ENCODE assay signal across 8 cellular contexts in the genomic region with DNA sequence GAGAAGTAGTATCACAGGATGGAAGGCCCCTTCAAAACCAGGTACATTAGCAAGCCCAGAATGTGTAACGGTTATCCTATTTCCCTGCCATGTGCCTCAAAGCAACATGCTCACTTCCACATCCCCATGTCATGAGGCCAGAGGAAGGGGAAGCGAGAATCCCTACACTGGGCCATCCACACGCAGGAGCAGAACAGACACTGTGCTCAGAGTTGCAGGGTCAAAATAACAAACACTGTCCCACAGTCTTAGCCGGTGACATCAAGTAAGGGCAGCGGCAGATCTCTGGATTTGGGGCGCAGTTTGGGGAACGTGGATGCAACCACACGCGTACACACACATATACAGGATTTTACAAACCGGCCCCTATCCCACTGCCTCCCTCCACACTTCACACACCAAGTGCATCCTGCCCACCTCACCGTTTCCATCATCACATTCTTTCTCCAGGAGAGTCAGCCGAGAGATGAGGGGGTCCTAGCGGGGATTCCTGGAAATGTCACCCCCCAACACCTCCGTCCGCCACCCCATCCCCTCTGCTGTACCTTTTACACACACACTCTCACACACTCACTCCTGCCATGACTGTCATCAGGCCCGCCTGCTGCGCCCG. TPM values are rescaled to one million over a fixed set of nuclear protein-coding genes. Genes with fewer than 3 reads are reported as not detected.
A peak's percentile ranks its signal among the peaks of the same experiment; 100 is the strongest.
DNase-seq lines count a peak whose midpoint lies in the region; ATAC-seq and TF ChIP-seq lines count a peak whose summit lies in the region.

No MANE protein-coding gene starts in this region.

- H3K4me3 ChIP-seq in psoas muscle, result peak overlapping the region; percentile 78

- WGBS in psoas muscle, 3 donors, result 35 to 41% (median 40%) methylated on average over 18 of the region's 18 CpGs

- peak overlapping the region; percentile 52 for H3K27ac Mint-ChIP-seq in HFFc6
- no peak overlapping the region for H3K27ac Mint-ChIP-seq in activated CD8-positive, alpha-beta T cell treated with anti-CD3 and anti-CD28 coated beads, Interleukin-2, amount 10 ng/mL, durations not matched to agents 7 days and 5 days

- CTCF ChIA-PET in activated CD8-positive, alpha-beta T cell treated with anti-CD3 and anti-CD28 coated beads, Interleukin-2, amount 10 ng/mL, durations not matched to agents 7 days and 5 days (lab: Charles Lee), result interaction anchor here (1.0 to 2.5 kb wide), 4 partner anchors 164 to 247 kb away, joined by 4 to 10 read pairs (median 8); no protein-coding TSS in a partner anchor

- no peaks in the 10 kb centered on the region for H3K27me3 Mint-ChIP-seq in HFFc6 (ENCODE audit: insufficient read depth)
- peaks cover 29% of the 10 kb centered on the region for H3K27me3 Mint-ChIP-seq in activated CD8-positive, alpha-beta T cell treated with anti-CD3 and anti-CD28 coated beads, Interleukin-2, amount 10 ng/mL, durations not matched to agents 7 days and 5 days (ENCODE audit: low read depth)

- H3K4me1 Mint-ChIP-seq in HFFc6 (ENCODE audit: low read depth), result peaks cover 47% of the 10 kb centered on the region
- H3K4me1 Mint-ChIP-seq in activated CD8-positive, alpha-beta T cell treated with anti-CD3 and anti-CD28 coated beads, Interleukin-2, amount 10 ng/mL, durations not matched to agents 7 days and 5 days (ENCODE audit: low read depth), result peaks cover 15% of the 10 kb centered on the region

- DNase-seq in HFFc6 (no peak), left ventricle myocardium superior (no peak), psoas muscle (no peak), NCI-H2171 (lab: John Stamatoyannopoulos, UW) (no peak), HUDEP-2 (lab: John Stamatoyannopoulos, UW; ENCODE audit: unreplicated experiment in 76 of 76) (no peak), AG08396 (ENCODE audit: low spot score) (no peak)
- no peak for DNase-seq in activated CD8-positive, alpha-beta T cell treated with anti-CD3 and anti-CD28 coated beads, Interleukin-2, amount 10 ng/mL, durations not matched to agents 7 days and 5 days

- ATAC-seq in activated CD8-positive, alpha-beta T cell treated with anti-CD3 and anti-CD28 coated beads, Interleukin-2, amount 10 ng/mL, durations not matched to agents 7 days and 5 days, result no peak
- ATAC-seq in left ventricle myocardium superior (peak; percentile 26), psoas muscle (no peak), HG03159 (IDR thresholded peaks at IDR 0.05; ENCODE audit: unreplicated experiment) (no peak)

- TF ChIP-seq CTCF in HFFc6 (IDR thresholded peaks at IDR 0.05) (no peak), psoas muscle (IDR thresholded peaks at IDR 0.05) (no peak)

- H3K9me3 Mint-ChIP-seq in HFFc6, result no peaks in the 10 kb centered on the region
- no peaks in the 10 kb centered on the region for H3K9me3 Mint-ChIP-seq in activated CD8-positive, alpha-beta T cell treated with anti-CD3 and anti-CD28 coated beads, Interleukin-2, amount 10 ng/mL, durations not matched to agents 7 days and 5 days (ENCODE audit: insufficient read depth)

- H3K36me3 ChIP-seq in psoas muscle (ENCODE audit: insufficient read depth in 1 of 2, low read depth in 1 of 2), result no peaks in the 10 kb centered on the region

- H3K27ac ChIP-seq in psoas muscle, result peak overlapping the region; percentile 60

- intact Hi-C loops in left ventricle myocardium superior (cut with micrococcal nuclease), result loop anchor here (10.0 kb wide), 1 partner anchor 83 kb away; no protein-coding TSS in a partner anchor
- intact Hi-C loops in psoas muscle (cut with DNase I), result loop anchor here (5.0 to 10.0 kb wide), 3 partner anchors 83 to 249 kb away; no protein-coding TSS in a partner anchor

- peaks cover 3% of the 10 kb centered on the region for H3K4me1 ChIP-seq in psoas muscle

- no peaks in the 10 kb centered on the region for H3K9me3 ChIP-seq in psoas muscle

- H3K36me3 Mint-ChIP-seq in HFFc6 (ENCODE audit: low read depth), result no peaks in the 10 kb centered on the region
- no peaks in the 10 kb centered on the region for H3K36me3 Mint-ChIP-seq in activated CD8-positive, alpha-beta T cell treated with anti-CD3 and anti-CD28 coated beads, Interleukin-2, amount 10 ng/mL, durations not matched to agents 7 days and 5 days (ENCODE audit: low read depth)

- POLR2A ChIA-PET in activated CD8-positive, alpha-beta T cell treated with anti-CD3 and anti-CD28 coated beads, Interleukin-2, amount 10 ng/mL, durations not matched to agents 7 days and 5 days (lab: Charles Lee), result no interaction called here

- H3K27me3 ChIP-seq in psoas muscle (ENCODE audit: insufficient read depth in 3 of 3, low read length in 2 of 3), result no peaks in the 10 kb centered on the region

- peak overlapping the region; percentile 94 for H3K4me3 Mint-ChIP-seq in HFFc6
- peak overlapping the region; percentile 49 for H3K4me3 Mint-ChIP-seq in activated CD8-positive, alpha-beta T cell treated with anti-CD3 and anti-CD28 coated beads, Interleukin-2, amount 10 ng/mL, durations not matched to agents 7 days and 5 days

RNA-seq across cellular contexts. Expression of a gene that starts 0.8 kb away (rescaled TPM):
- 10 to 100 TPM; 17.6 to 25.6 (median 20.7) TPM for total RNA-seq in HFFc6 (2021; fragmentation: NEBNext Ultra II Directional; extraction: Animal tissue kit (Norgen Biotek cat#: 25700))
- total RNA-seq in activated CD8-positive, alpha-beta T cell treated with anti-CD3 and anti-CD28 coated beads, Interleukin-2, amount 10 ng/mL, durations not matched to agents 7 days and 5 days, result under 1 TPM; 0.13 TPM
- total RNA-seq in left ventricle myocardium superior, result 1.7 TPM
- total RNA-seq in psoas muscle, result 1 to 10 TPM in 2 of 4 donors, under 1 TPM in 2; 0.81 to 4.2 (median 1.1) TPM
- under 1 TPM; 0.23 to 0.47 (median 0.42) TPM for polyA plus RNA-seq in psoas muscle
